8 cellular contexts compared by ENCODE assay signal in genomic region chr20:56392282-56393132, GRCh38. TPM values are rescaled to one million over a fixed set of nuclear protein-coding genes. Genes with fewer than 3 reads are reported as not detected.
A peak's percentile ranks its signal among the peaks of the same experiment; 100 is the strongest.
DNase-seq lines count a peak whose midpoint lies in the region; ATAC-seq and TF ChIP-seq lines count a peak whose summit lies in the region.

CSTF1 (plus strand) TSS chr20:56392645; CDS start chr20:56395553, 2,908 bp downstream.

- peak within 1 kb of the TSS; percentile 80 for H3K4me2 ChIP-seq in OCI-LY7 (ENCODE audit: low read length)

- no peak for TF ChIP-seq CTCF in OCI-LY7 (conservative IDR thresholded peaks at IDR 0.05; ENCODE audit: low read length)

- BruUV-seq in OCI-LY7 (replicated peaks; lab: Mats Ljungman, UMichigan), result TSS peak; percentile 63

- peaks cover 21% of the 10 kb centered on the region for H3K4me1 ChIP-seq in OCI-LY7 (ENCODE audit: insufficient read depth, low read length, poor library complexity, severe bottlenecking)

- ATAC-seq in GM21526 (IDR thresholded peaks at IDR 0.05; ENCODE audit: low FRiP score, unreplicated experiment), result peak; percentile 85

- H3K9me2 ChIP-seq in OCI-LY7 (ENCODE audit: insufficient read depth, low read length), result no peaks in the 10 kb centered on the region

- H3K9me3 ChIP-seq in OCI-LY7 (ENCODE audit: low read length), result no peaks in the 10 kb centered on the region

- DNase-seq in D341Med (ENCODE audit: low spot score) (peak; percentile 99), HuH-7.5 (ENCODE audit: low spot score) (peak; percentile 98), OCI-LY7 (ENCODE audit: low spot score) (peak; percentile 99), activated T-cell treated with anti-CD3 and anti-CD28 coated beads for 1 hour (ENCODE audit: low read depth) (peak; percentile 99), epidermal melanocyte (ENCODE audit: insufficient read length, low spot score) (peak; percentile 98), middle frontal gyrus (ENCODE audit: extremely low spot score, low spot score) (peak; percentile 98)
- peak; percentile 98 to 99 for DNase-seq in stimulated activated CD8-positive, alpha-beta memory T cell treated with anti-CD3 and anti-CD28 coated beads, Interleukin-4, amount 100 ng/mL, for 1 hour (ENCODE audit: low read depth in 2 of 2, low spot score in 1 of 2)

- intact Hi-C loops in OCI-LY7 (cut with micrococcal nuclease; ENCODE audit: unreplicated experiment), result loop anchor here (2.0 kb wide), 1 partner anchor 76 kb away; the partner anchor contains the start of gene RTF2

- POLR2A ChIA-PET in OCI-LY7 (lab: Charles Lee), result interaction anchor here (2.8 kb wide), 1 partner anchor 70 kb away, joined by 15 read pairs; no protein-coding TSS in a partner anchor

- H2AFZ ChIP-seq in OCI-LY7 (ENCODE audit: low read length), result peak within 1 kb of the TSS; percentile 58; the same call in 1 of the 2 replicates

- H3K79me2 ChIP-seq in OCI-LY7 (ENCODE audit: insufficient read depth, low read depth, low read length), result peaks cover 79% of the 10 kb centered on the region

- H3K36me3 ChIP-seq in OCI-LY7 (ENCODE audit: insufficient read depth, low read length), result peaks cover 76% of the 10 kb centered on the region

- CTCF ChIA-PET in OCI-LY7 (lab: Charles Lee; ENCODE audit: unreplicated experiment), result no interaction called here

- peak within 1 kb of the TSS; percentile 85 for H3K27ac ChIP-seq in OCI-LY7 (ENCODE audit: low read depth, low read length, poor library complexity, severe bottlenecking)

- H3K4me3 ChIP-seq in OCI-LY7 (ENCODE audit: low read depth, low read length, poor library complexity, severe bottlenecking), result peak within 1 kb of the TSS; percentile 76

- H4K20me1 ChIP-seq in OCI-LY7 (ENCODE audit: insufficient read depth, low read length), result peaks cover 7% of the 10 kb centered on the region; the same call in 1 of the 2 replicates

RNA-seq across cellular contexts. Expression of gene CSTF1, which starts in this region (rescaled TPM):
- total RNA-seq in OCI-LY7 (2014; rRNA removed; shearing (Covaris generic)), result 38.5 and 52.1 TPM in 2 replicates
- total RNA-seq in OCI-LY7 (2022), result 51.6 and 56.0 TPM in 2 replicates

Comparison
In these comparisons a context has a peak if more than half of its experiments do, and no peak if none do; other contexts are left out.
1. Peak in every context shown above with its lines: DNase-seq, ATAC-seq, H3K4me3 ChIP-seq and H3K27ac ChIP-seq.